ENCODE assay signal across 16 cellular contexts in the genomic region with DNA sequence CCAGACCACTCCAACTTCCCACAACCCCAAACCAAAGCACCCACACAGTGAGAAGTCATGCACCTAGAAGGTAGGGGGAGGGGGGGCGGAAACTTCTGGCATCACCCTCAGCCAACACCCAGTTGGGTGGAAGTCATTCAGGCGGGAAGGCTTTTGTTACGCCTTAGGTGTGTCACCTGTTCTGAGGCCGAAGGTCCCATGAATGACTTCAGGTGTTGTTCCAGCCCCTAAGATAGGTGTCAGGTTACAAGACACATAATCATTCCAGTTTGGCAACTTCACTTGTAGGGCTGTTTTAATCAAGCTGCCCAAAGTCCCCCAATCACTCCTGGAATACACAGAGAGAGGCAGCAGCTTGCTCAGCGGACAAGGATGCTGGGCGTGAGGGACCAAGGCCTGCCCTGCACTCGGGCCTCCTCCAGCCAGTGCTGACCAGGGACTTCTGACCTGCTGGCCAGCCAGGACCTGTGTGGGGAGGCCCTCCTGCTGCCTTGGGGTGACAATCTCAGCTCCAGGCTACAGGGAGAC. TPM values are rescaled to one million over a fixed set of nuclear protein-coding genes. Genes with fewer than 3 reads are reported as not detected.
A peak's percentile ranks its signal among the peaks of the same experiment; 100 is the strongest.
DNase-seq lines count a peak whose midpoint lies in the region; ATAC-seq, FAIRE-seq and TF ChIP-seq lines count a peak whose summit lies in the region.
"Had no signal": no experiment of that assay in that cellular context is flagged by ENCODE, and none has a peak within 500 bp of the region (broad histone marks: within the 10 kb centered on the region; RNA-seq: fewer than 3 reads in every experiment).

A gene with protein sequence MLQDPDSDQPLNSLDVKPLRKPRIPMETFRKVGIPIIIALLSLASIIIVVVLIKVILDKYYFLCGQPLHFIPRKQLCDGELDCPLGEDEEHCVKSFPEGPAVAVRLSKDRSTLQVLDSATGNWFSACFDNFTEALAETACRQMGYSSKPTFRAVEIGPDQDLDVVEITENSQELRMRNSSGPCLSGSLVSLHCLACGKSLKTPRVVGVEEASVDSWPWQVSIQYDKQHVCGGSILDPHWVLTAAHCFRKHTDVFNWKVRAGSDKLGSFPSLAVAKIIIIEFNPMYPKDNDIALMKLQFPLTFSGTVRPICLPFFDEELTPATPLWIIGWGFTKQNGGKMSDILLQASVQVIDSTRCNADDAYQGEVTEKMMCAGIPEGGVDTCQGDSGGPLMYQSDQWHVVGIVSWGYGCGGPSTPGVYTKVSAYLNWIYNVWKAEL (plus strand): TSS at position 325 of the 528 bp plus-strand sequence. CDS start 225 bp downstream, outside the sequence.

- no peak for TF ChIP-seq CTCF in transverse colon (IDR thresholded peaks at IDR 0.05)

- no peak for TF ChIP-seq EP300 in transverse colon (IDR thresholded peaks at IDR 0.05; ENCODE audit: low read depth)

- TF ChIP-seq POLR2A in transverse colon (IDR thresholded peaks at IDR 0.05): peak; percentile 99
- no peak for TF ChIP-seq POLR2A in GM12891 (IDR thresholded peaks at IDR 0.05; ENCODE audit: low read depth, low read length)

- H3K27me3 ChIP-seq in transverse colon: no peaks in the 10 kb centered on the region

- in situ Hi-C loops in transverse colon (cut with MboI; ENCODE audit: low pct_ligation_motif_present in 1 of 4, low pct_unique_long_range_greater_than_20kb in 1 of 4, low sequenced_read_pairs in 3 of 4): no loop called here

- no peaks in the 10 kb centered on the region for H3K9me3 ChIP-seq in transverse colon

- FAIRE-seq in GM12891 (lab: Jason Lieb, UNC): no peak

- peaks cover 2 to 41% (median 12%) of the 10 kb centered on the region in 4 donors for H3K4me1 ChIP-seq in transverse colon

- H3K36me3 ChIP-seq in transverse colon: no peaks in the 10 kb centered on the region
- H3K36me3 ChIP-seq: WERI-Rb-1 had no signal

- H3K27ac ChIP-seq in transverse colon: peak within 1 kb of the TSS; percentile 86 to 89 (median 88)
- H3K27ac ChIP-seq: HL-60, WERI-Rb-1 had no signal

- intact Hi-C loops in transverse colon (cut with DNase I; ENCODE audit: low total_unique reads): no loop called here

- 56% methylated on average over 7 of the region's 7 CpGs; no CpG with 5 or more reads in 1 of the 2 donors for WGBS in transverse colon (ENCODE audit: low coverage in 1 of 2), 2 donors

- DNase-seq in NCI-H1417 (lab: John Stamatoyannopoulos, UW): peak; percentile 33 to 69 (median 67)
- no peak for DNase-seq in NCI-H1417 treated with DMSO at 0.1 percent for 48 hours (lab: John Stamatoyannopoulos, UW)
- DNase-seq in NCI-H774 (lab: John Stamatoyannopoulos, UW): peak; percentile 36
- DNase-seq in iPS DF 19.7 (ENCODE audit: low read depth, low spot score): peak; percentile 50
- DNase-seq in transverse colon: peak; percentile 91
- no peak for DNase-seq in GM12891 (ENCODE audit: insufficient read length, low spot score)
- DNase-seq: 8988T; erythroblast; immature natural killer cell; NCI-H1092; stimulated activated CD4-positive, alpha-beta T cell treated with anti-CD3 and anti-CD28 coated beads, Interleukin-15, amount 100 ng/mL, for 24 hours; WERI-Rb-1 had no signal

- peak within 1 kb of the TSS; percentile 15 to 52 (median 34) for H3K4me3 ChIP-seq in transverse colon

- ATAC-seq in HG02970 (IDR thresholded peaks at IDR 0.05; ENCODE audit: low FRiP score, unreplicated experiment) (no peak), GM21367 (IDR thresholded peaks at IDR 0.05; ENCODE audit: unreplicated experiment) (no peak)

TF ChIP-seq in GM12891, 5 proteins besides CTCF, POLR2A, EP300 and RAD21:
- no peak for TF ChIP-seq POLR2AphosphoS5 (IDR thresholded peaks at IDR 0.05; ENCODE audit: low read depth, low read length)
- no peak for TF ChIP-seq POU2F2 (IDR thresholded peaks at IDR 0.05; ENCODE audit: low read depth, low read length)
- no peak for TF ChIP-seq TAF1 (IDR thresholded peaks at IDR 0.05; ENCODE audit: low read depth, low read length)
- no peak for TF ChIP-seq SPI1 (IDR thresholded peaks at IDR 0.05; ENCODE audit: low read depth, low read length)
- TF ChIP-seq PAX5 (IDR thresholded peaks at IDR 0.05; ENCODE audit: insufficient read depth, low read length, severe bottlenecking): no peak
TF ChIP-seq in GM12891: peak in this region for 0.

RNA-seq across cellular contexts. Expression of the gene that starts here (rescaled TPM):
- 100 to 1,000 TPM; 224 to 423 (median 248) TPM for total RNA-seq in transverse colon
- polyA plus RNA-seq in GM12891 (2012; ENCODE audit: low read depth, missing spikeins): not detected
- total RNA-seq: activated T-helper 1 cell treated with anti-CD3 and anti-CD28 coated beads, Interleukin-12 subunit alpha, Interleukin-12 subunit beta, Interleukin-2, Interleukin-4 antibody, amounts not matched to agents 30 ng/mL and 10 ng/mL and 1 ng/mL, durations not matched to agents 14 hours and 24 hours and 36 hours had no signal
- polyA plus RNA-seq: immature natural killer cell had no signal

Comparison
In these comparisons a context has a peak if more than half of its experiments do, and no peak if none do; other contexts are left out.
1. DNase-seq: peak in NCI-H1417 (3 of 3), NCI-H774 (single experiment), iPS DF 19.7 (single experiment) and transverse colon (single experiment); none in NCI-H1417 treated with DMSO at 0.1 percent for 48 hours (single experiment) and GM12891 (single experiment).